In the genomic region with DNA sequence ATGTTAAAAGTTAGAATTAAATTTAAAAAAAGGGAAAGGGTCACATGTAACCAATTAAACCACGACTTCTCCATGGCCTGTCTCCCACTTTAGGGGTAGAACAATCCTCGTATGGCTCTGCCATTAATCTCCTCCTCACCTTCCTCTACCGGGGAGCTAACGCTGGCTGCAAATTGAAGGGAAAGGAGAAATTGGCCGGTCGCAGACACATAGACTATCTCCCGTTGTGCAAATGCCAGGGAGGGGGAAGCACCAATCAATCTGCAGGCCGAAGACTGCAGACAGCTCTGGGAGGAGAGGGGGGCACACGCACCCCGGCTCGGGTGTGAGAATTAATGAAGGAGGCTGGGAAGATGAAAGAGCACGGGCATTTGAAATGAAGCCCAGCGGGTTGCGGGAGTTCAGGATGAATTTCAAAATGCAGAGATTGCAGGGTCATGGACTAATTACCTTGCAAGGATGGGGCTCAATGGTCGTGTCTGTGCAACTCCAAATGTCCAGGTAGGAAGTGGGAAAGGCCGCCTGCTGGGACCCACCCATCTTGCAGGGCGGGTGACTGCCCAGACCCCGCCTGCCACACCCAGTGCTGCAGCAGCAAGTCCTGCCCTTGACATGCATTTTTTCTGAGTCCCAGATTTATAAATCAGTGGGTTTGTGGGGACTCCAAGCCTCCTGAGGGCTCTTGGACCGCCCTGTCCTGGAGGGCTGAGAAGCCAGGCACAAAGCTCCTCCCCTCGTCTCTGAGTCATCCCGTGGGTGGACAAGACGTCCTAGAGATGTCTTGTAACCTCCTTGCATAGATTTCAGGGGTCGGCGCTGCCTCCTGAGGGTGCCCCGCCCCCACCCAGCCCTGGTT, we compare ENCODE assay signal across 18 cellular contexts.
DNase-seq lines count a peak whose midpoint lies in the region; ATAC-seq and TF ChIP-seq lines count a peak whose summit lies in the region.
"Had no signal": no experiment of that assay in that cellular context is flagged by ENCODE, and none has a peak within 500 bp of the region (broad histone marks: within the 10 kb centered on the region; RNA-seq: fewer than 3 reads in every experiment).

No MANE protein-coding gene starts in this region.

- POLR2A ChIA-PET in HCT116 (lab: Charles Lee): no interaction called here

- TF ChIP-seq POLR2A in HCT116 (IDR thresholded peaks at IDR 0.05; ENCODE audit: borderline replicate concordance, extremely low read depth, insufficient read depth, insufficient read length) (no peak), esophagus muscularis mucosa (IDR thresholded peaks at IDR 0.05; ENCODE audit: low read depth) (no peak)

- no peak overlapping the region for H3K27ac ChIP-seq in right atrium auricular region
- H3K27ac ChIP-seq in heart right ventricle: no peak overlapping the region
- H3K27ac ChIP-seq in HCT116 (ENCODE audit: low read depth, low read length): no peak overlapping the region
- no peak overlapping the region for H3K27ac ChIP-seq in esophagus muscularis mucosa (replicated peaks in 1 of 4)
- H3K27ac ChIP-seq: RWPE1, SJSA1 had no signal

- DNase-seq in right atrium auricular region (ENCODE audit: low spot score) (peak; percentile 52), heart right ventricle (no peak), HCT116 (ENCODE audit: low read depth, low spot score) (no peak), esophagus muscularis mucosa (ENCODE audit: extremely low spot score) (peak; percentile 74), ureter (ENCODE audit: low spot score) (peak; percentile 27)
- DNase-seq: ACHN, AML-193, Caco-2, GOT3, HFFc6, Kasumi-1, NCI-H187, NCI-H226, NCI-H524 treated with DMSO at 0.1 percent for 48 hours had no signal

- no peak overlapping the region for H3K4me3 ChIP-seq in right atrium auricular region
- H3K4me3 ChIP-seq in heart right ventricle: no peak overlapping the region
- no peak overlapping the region for H3K4me3 ChIP-seq in HCT116 (replicated peaks in 1 of 2; ENCODE audit: low read depth in 1 of 2, low read length in 2 of 2)
- no peak overlapping the region for H3K4me3 ChIP-seq in esophagus muscularis mucosa
- H3K4me3 ChIP-seq: SJSA1 had no signal

- H3K4me2 ChIP-seq in HCT116 (ENCODE audit: low read length): peak overlapping the region; percentile 33; the same call in 1 of the 2 replicates

- H3K9me3 ChIP-seq in right atrium auricular region: no peaks in the 10 kb centered on the region
- no peaks in the 10 kb centered on the region for H3K9me3 ChIP-seq in heart right ventricle
- no peaks in the 10 kb centered on the region for H3K9me3 ChIP-seq in HCT116 (ENCODE audit: control insufficient read depth in 1 of 2, insufficient read depth in 1 of 2, low read depth in 1 of 2, low read length in 2 of 2)
- no peaks in the 10 kb centered on the region for H3K9me3 ChIP-seq in esophagus muscularis mucosa
- H3K9me3 ChIP-seq: Caco-2, SJSA1 had no signal

- no peak for TF ChIP-seq RAD21 in HCT116 (IDR thresholded peaks at IDR 0.05; ENCODE audit: low read depth)

- H3K27me3 ChIP-seq in right atrium auricular region: no peaks in the 10 kb centered on the region
- peaks cover 0 to 26% (median 11%) of the 10 kb centered on the region in 7 donors for H3K27me3 ChIP-seq in heart right ventricle
- H3K27me3 ChIP-seq in HCT116 (ENCODE audit: insufficient read depth, low read length): no peaks in the 10 kb centered on the region
- H3K27me3 ChIP-seq in esophagus muscularis mucosa: peaks cover 0 to 38% (median 0%) of the 10 kb centered on the region in 4 donors
- H3K27me3 ChIP-seq: SJSA1 had no signal

- H3K36me3 ChIP-seq in right atrium auricular region (no peaks in the 10 kb centered on the region), heart right ventricle (no peaks in the 10 kb centered on the region), HCT116 (ENCODE audit: control insufficient read depth in 1 of 2, insufficient read depth in 2 of 2, low read length in 2 of 2) (no peaks in the 10 kb centered on the region), esophagus muscularis mucosa (no peaks in the 10 kb centered on the region)
- H3K36me3 ChIP-seq: SJSA1 had no signal

- 66 to 72% methylated on average over 25 of the region's 25 CpGs for WGBS in heart right ventricle, 2 donors
- 63% methylated on average over 23 of the region's 25 CpGs for WGBS in esophagus muscularis mucosa

- TF ChIP-seq EP300 in esophagus muscularis mucosa (IDR thresholded peaks at IDR 0.05): no peak

- intact Hi-C loops in heart right ventricle (cut with DNase I) (no loop called here), HCT116 (cut with micrococcal nuclease) (no loop called here), esophagus muscularis mucosa (cut with DNase I) (no loop called here)

- TF ChIP-seq CTCF in right atrium auricular region (IDR thresholded peaks at IDR 0.05) (no peak), heart right ventricle (IDR thresholded peaks at IDR 0.05) (no peak), HCT116 (IDR thresholded peaks at IDR 0.05 in 2 of 3, conservative IDR thresholded peaks at IDR 0.05 in 1 of 3; ENCODE audit: borderline replicate concordance in 1 of 3, insufficient read depth in 1 of 3, low read depth in 2 of 3, low read length in 2 of 3) (no peak), esophagus muscularis mucosa (IDR thresholded peaks at IDR 0.05) (no peak)

- BruUV-seq in HCT116 (replicated peaks; lab: Mats Ljungman, UMichigan): no TSS peak

- H3K4me1 ChIP-seq in right atrium auricular region (no peaks in the 10 kb centered on the region), heart right ventricle (no peaks in the 10 kb centered on the region), HCT116 (ENCODE audit: control insufficient read depth in 1 of 2, insufficient read depth in 2 of 2, low read length in 2 of 2) (peaks cover 4 to 21% of the 10 kb centered on the region in 2 experiments; a peak in 3 of 4 replicates), esophagus muscularis mucosa (peaks cover 0 to 16% (median 14%) of the 10 kb centered on the region in 4 donors)
- H3K4me1 ChIP-seq: Caco-2, SJSA1 had no signal

- H3K9ac ChIP-seq in HCT116 (ENCODE audit: low read length): no peak overlapping the region

- no peaks in the 10 kb centered on the region for H3K9me2 ChIP-seq in HCT116 (ENCODE audit: insufficient read depth)

- H3K79me2 ChIP-seq in HCT116 (ENCODE audit: insufficient read depth, low read length): no peaks in the 10 kb centered on the region

- RAD21 ChIA-PET in HCT116 (lab: Charles Lee; ENCODE audit: low non-redundant PET in 1 of 2, low total read pairs in 2 of 2, uncharacterized antibody in 2 of 2, unreplicated experiment in 2 of 2): no interaction called here

- no peak overlapping the region for H2AFZ ChIP-seq in HCT116 (ENCODE audit: low read depth, low read length, poor library complexity, severe bottlenecking)

- CTCF ChIA-PET in HCT116 (lab: Charles Lee): no interaction called here

- H4K20me1 ChIP-seq in HCT116 (ENCODE audit: insufficient read depth): no peaks in the 10 kb centered on the region

- ATAC-seq in heart right ventricle (no peak), HCT116 (peak; percentile 77), GM18873 (IDR thresholded peaks at IDR 0.05; ENCODE audit: low FRiP score, unreplicated experiment) (no peak), HG02588 (IDR thresholded peaks at IDR 0.05; ENCODE audit: unreplicated experiment) (no peak)

TF ChIP-seq in HCT116, 20 proteins besides CTCF, POLR2A, EP300 and RAD21:
- TF ChIP-seq SIN3A (IDR thresholded peaks at IDR 0.05; ENCODE audit: low read depth) (no peak), SRF (IDR thresholded peaks at IDR 0.05; ENCODE audit: low read depth) (no peak), CBX3 (IDR thresholded peaks at IDR 0.05; ENCODE audit: low read depth) (no peak), TCF7L2 (IDR thresholded peaks at IDR 0.05; ENCODE audit: borderline replicate concordance, extremely low read depth, insufficient read depth, insufficient read length) (no peak), EGR1 (IDR thresholded peaks at IDR 0.05; ENCODE audit: low read depth) (0 out of 2 replicates have a peak, but pooled peaks have one; percentile 44)
TF ChIP-seq in HCT116: peak in this region for 1.

Comparison
In these comparisons a context has a peak if more than half of its experiments do, and no peak if none do; other contexts are left out.
1. DNase-seq: peak in right atrium auricular region (single experiment), esophagus muscularis mucosa (single experiment) and ureter (single experiment); none in heart right ventricle (0 of 2) and HCT116 (single experiment).